In the genomic region with DNA sequence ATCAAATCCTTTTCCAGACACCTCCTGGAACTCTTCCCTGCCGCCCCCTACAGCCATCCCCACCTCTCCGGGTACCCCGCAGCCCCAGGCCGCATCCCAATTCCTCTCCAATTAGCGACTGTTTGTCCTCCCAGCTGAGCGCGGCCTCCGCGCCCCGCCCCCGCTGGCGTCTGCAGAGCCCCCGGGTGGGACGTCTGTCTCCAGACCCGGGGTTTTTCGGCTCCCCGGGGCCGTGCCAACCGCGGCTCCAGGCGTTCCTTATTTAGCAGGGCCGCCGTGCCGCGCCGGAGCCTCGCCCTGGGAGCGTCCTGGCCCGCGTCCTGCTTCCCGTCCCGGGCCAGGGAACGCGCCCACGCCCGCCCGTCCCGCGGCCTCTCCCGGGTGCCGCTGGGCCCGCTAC, we compare ENCODE assay signal across 8 cellular contexts. TPM values are rescaled to one million over a fixed set of nuclear protein-coding genes. Genes with fewer than 3 reads are reported as not detected.
DNase-seq lines count a peak whose midpoint lies in the region; FAIRE-seq and TF ChIP-seq lines count a peak whose summit lies in the region.
"Not testable (repeated sequence)": the region's sequence is repeated elsewhere in the genome, so short reads cannot be mapped to it uniquely, and the experiment has no call there.

No MANE protein-coding gene starts in this region.

- no CpG with 5 or more reads among the region's 42 CpGs for WGBS in neuronal stem cell (ENCODE audit: extremely low coverage in 2 of 2, insufficient read length in 2 of 2, insufficient replicate concordance in 1 of 2), 2 donors

- H3K4me3 ChIP-seq in Jurkat, Clone E6-1 (ENCODE audit: low read length) = peak overlapping the region; percentile 46
- H3K4me3 ChIP-seq in endothelial cell of umbilical vein (replicated peaks in 1 of 3; ENCODE audit: insufficient read depth in 1 of 3, low read depth in 1 of 3, low read length in 3 of 3) (peak overlapping the region in 2 of 3 experiments; percentile 41 to 42), keratinocyte (ENCODE audit: control insufficient read depth in 2 of 3, extremely low read depth in 1 of 3, insufficient read depth in 2 of 3, low read depth in 1 of 3, low read length in 3 of 3) (peak overlapping the region; percentile 48 to 51 (median 49)), neuronal stem cell (ENCODE audit: low read length in 2 of 2) (peak overlapping the region; percentile 47 to 76), subcutaneous abdominal adipose tissue (ENCODE audit: low read depth in 1 of 5, low read length in 5 of 5) (peak overlapping the region; percentile 27 to 57 (median 42))

- not testable (repeated sequence) for H3K27me3 ChIP-seq in endothelial cell of umbilical vein (ENCODE audit: control insufficient read depth in 2 of 2, insufficient read depth in 2 of 2, low read length in 2 of 2); keratinocyte (ENCODE audit: control insufficient read depth, extremely low read depth, insufficient read depth, low read length); neuronal stem cell (ENCODE audit: control insufficient read depth in 3 of 3, insufficient read depth in 3 of 3, low read depth in 1 of 3, low read length in 3 of 3); subcutaneous abdominal adipose tissue (ENCODE audit: control insufficient read depth in 5 of 5, insufficient read depth in 4 of 5, low read length in 5 of 5)

- FAIRE-seq in endothelial cell of umbilical vein (lab: Jason Lieb, UNC); keratinocyte (lab: Jason Lieb, UNC): not testable (repeated sequence)

- H3K27ac ChIP-seq in C4-2B = peak overlapping the region; percentile 68
- not testable (repeated sequence) for H3K27ac ChIP-seq in endothelial cell of umbilical vein (ENCODE audit: insufficient read depth, low read depth, low read length); keratinocyte (ENCODE audit: control insufficient read depth, insufficient read depth, low read length); neuronal stem cell (replicated peaks; ENCODE audit: low read length); subcutaneous abdominal adipose tissue (ENCODE audit: low read depth, low read length)

- intact Hi-C loops in endothelial cell of umbilical vein (cut with micrococcal nuclease) = not testable (repeated sequence)

- not testable (repeated sequence) for H3K9ac ChIP-seq in endothelial cell of umbilical vein (replicated peaks; ENCODE audit: extremely low read depth, insufficient read depth, low read length); neuronal stem cell (ENCODE audit: low read depth, low read length, poor library complexity); subcutaneous abdominal adipose tissue (ENCODE audit: low read length in 5 of 5)
- peak overlapping the region; percentile 15 for H3K9ac ChIP-seq in keratinocyte (ENCODE audit: control insufficient read depth, extremely low read depth, insufficient read depth, low read length)

- POLR2A ChIA-PET in endothelial cell of umbilical vein (lab: Charles Lee) = not testable (repeated sequence)

- not testable (repeated sequence) for H3K4ac ChIP-seq in neuronal stem cell (ENCODE audit: low read length)

- not testable (repeated sequence) for TF ChIP-seq CTCF in C4-2B (conservative IDR thresholded peaks at IDR 0.05); endothelial cell of umbilical vein (IDR thresholded peaks at IDR 0.05; ENCODE audit: extremely low read depth in 1 of 2, insufficient read depth in 1 of 2, low read depth in 1 of 2, low read length in 2 of 2); keratinocyte (optimal IDR thresholded peaks at IDR 0.05 in 1 of 3, IDR thresholded peaks at IDR 0.05 in 1 of 3, conservative IDR thresholded peaks at IDR 0.05 in 1 of 3; ENCODE audit: extremely low read depth in 1 of 3, insufficient read depth in 2 of 3, low read length in 3 of 3)

- not testable (repeated sequence) for H3K4me1 ChIP-seq in endothelial cell of umbilical vein (ENCODE audit: control insufficient read depth, extremely low read depth, insufficient read depth, low read length); keratinocyte (ENCODE audit: control insufficient read depth, extremely low read depth, insufficient read depth, low read length); neuronal stem cell (ENCODE audit: control insufficient read depth in 2 of 2, insufficient read depth in 1 of 2, low read depth in 1 of 2, low read length in 2 of 2)
- H3K4me1 ChIP-seq in subcutaneous abdominal adipose tissue (ENCODE audit: control insufficient read depth in 5 of 5, insufficient read depth in 5 of 5, low read length in 5 of 5) = peaks cover 0 to 21% (median 13%) of the 10 kb centered on the region in 5 donors

- not testable (repeated sequence) for H2BK12ac ChIP-seq in neuronal stem cell (ENCODE audit: low read length)

- not testable (repeated sequence) for H4K91ac ChIP-seq in neuronal stem cell (ENCODE audit: low read depth, low read length, poor library complexity)

- H3K79me1 ChIP-seq in neuronal stem cell (ENCODE audit: low read depth, low read length) = not testable (repeated sequence)

- peak overlapping the region; percentile 64 for H3K4me3 Mint-ChIP-seq in T-helper 1 cell treated with Interleukin-12 subunit alpha and Interleukin-12 subunit beta and Interleukin-4 antibody, amounts not matched to agents 30 μg/mL and 1 μg/mL, for 36 hours
- H3K4me3 Mint-ChIP-seq in activated naive CD8-positive, alpha-beta T cell = peak overlapping the region; percentile 81

- not testable (repeated sequence) for H3K14ac ChIP-seq in neuronal stem cell (ENCODE audit: low read length)

- dilution Hi-C loops in endothelial cell of umbilical vein (cut with MboI; ENCODE audit: extremely low pct_ligation_motif_present, low sequenced_read_pairs); keratinocyte (cut with MboI; ENCODE audit: extremely low pct_ligation_motif_present, low sequenced_read_pairs): not testable (repeated sequence)

- not testable (repeated sequence) for H2AFZ ChIP-seq in endothelial cell of umbilical vein (ENCODE audit: low read depth, low read length); keratinocyte (ENCODE audit: control insufficient read depth, low read length); neuronal stem cell (ENCODE audit: low read length)

- H3K9me3 ChIP-seq in endothelial cell of umbilical vein (replicated peaks; ENCODE audit: control insufficient read depth, insufficient read depth, low read length); keratinocyte (ENCODE audit: control insufficient read depth, low read depth, low read length); neuronal stem cell (replicated peaks in 1 of 2; ENCODE audit: control insufficient read depth in 2 of 2, insufficient read depth in 1 of 2, low read depth in 1 of 2, low read length in 2 of 2); subcutaneous abdominal adipose tissue (ENCODE audit: control insufficient read depth in 5 of 5, low read length in 5 of 5): not testable (repeated sequence)

- H3K9me3 Mint-ChIP-seq in T-helper 1 cell treated with Interleukin-12 subunit alpha and Interleukin-12 subunit beta and Interleukin-4 antibody, amounts not matched to agents 30 μg/mL and 1 μg/mL, for 36 hours; activated naive CD8-positive, alpha-beta T cell (ENCODE audit: low read depth): not testable (repeated sequence)

- CTCF ChIA-PET in endothelial cell of umbilical vein (lab: Charles Lee) = not testable (repeated sequence)

- not testable (repeated sequence) for H4K8ac ChIP-seq in neuronal stem cell (ENCODE audit: low read depth, low read length)

- BruUV-seq in endothelial cell of umbilical vein (replicated peaks; lab: Mats Ljungman, UMichigan) = not testable (repeated sequence)

- not testable (repeated sequence) for DNase-seq in Jurkat, Clone E6-1 (ENCODE audit: low read depth, low spot score); endothelial cell of umbilical vein (ENCODE audit: low read depth, low spot score); keratinocyte (ENCODE audit: low read depth, low spot score); neuronal stem cell (ENCODE audit: low spot score)

- H2AK5ac ChIP-seq in neuronal stem cell (ENCODE audit: low read depth, low read length) = not testable (repeated sequence)

- H3K18ac ChIP-seq in neuronal stem cell (ENCODE audit: low read length) = not testable (repeated sequence)

- H2BK5ac ChIP-seq in neuronal stem cell (ENCODE audit: low read length) = not testable (repeated sequence)

- H4K20me1 ChIP-seq in endothelial cell of umbilical vein (replicated peaks; ENCODE audit: control insufficient read depth, extremely low read depth, insufficient read depth, low read length); keratinocyte (ENCODE audit: control insufficient read depth, extremely low read depth, insufficient read depth, low read length): not testable (repeated sequence)

- not testable (repeated sequence) for TF ChIP-seq POLR2A in endothelial cell of umbilical vein (IDR thresholded peaks at IDR 0.05; ENCODE audit: low read depth, low read length)

- not testable (repeated sequence) for H3K36me3 ChIP-seq in endothelial cell of umbilical vein (ENCODE audit: control insufficient read depth in 2 of 2, extremely low read depth in 1 of 2, insufficient read depth in 2 of 2, low read length in 2 of 2); keratinocyte (ENCODE audit: control insufficient read depth in 2 of 2, extremely low read depth in 1 of 2, insufficient read depth in 2 of 2, low read length in 2 of 2); neuronal stem cell (replicated peaks in 1 of 2; ENCODE audit: control insufficient read depth in 2 of 2, insufficient read depth in 2 of 2, low read length in 2 of 2); subcutaneous abdominal adipose tissue (ENCODE audit: control insufficient read depth in 5 of 5, insufficient read depth in 5 of 5, low read length in 5 of 5)

- H3K36me3 Mint-ChIP-seq in T-helper 1 cell treated with Interleukin-12 subunit alpha and Interleukin-12 subunit beta and Interleukin-4 antibody, amounts not matched to agents 30 μg/mL and 1 μg/mL, for 36 hours (ENCODE audit: low read depth); activated naive CD8-positive, alpha-beta T cell: not testable (repeated sequence)

- H3K4me2 ChIP-seq in endothelial cell of umbilical vein (ENCODE audit: insufficient read depth, low read length); keratinocyte (ENCODE audit: control insufficient read depth, extremely low read depth, insufficient read depth, low read depth, low read length): not testable (repeated sequence)
- peak overlapping the region; percentile 33 for H3K4me2 ChIP-seq in neuronal stem cell (ENCODE audit: insufficient read depth, low read length, poor library complexity, severe bottlenecking)

- H3K27ac Mint-ChIP-seq in T-helper 1 cell treated with Interleukin-12 subunit alpha and Interleukin-12 subunit beta and Interleukin-4 antibody, amounts not matched to agents 30 μg/mL and 1 μg/mL, for 36 hours; activated naive CD8-positive, alpha-beta T cell: not testable (repeated sequence)

- H3K79me2 ChIP-seq in endothelial cell of umbilical vein (ENCODE audit: control insufficient read depth, insufficient read depth, low read length) (peaks cover 16% of the 10 kb centered on the region), keratinocyte (ENCODE audit: control insufficient read depth, insufficient read depth, low read length) (peaks cover 12% of the 10 kb centered on the region)

- not testable (repeated sequence) for H2BK15ac ChIP-seq in neuronal stem cell (ENCODE audit: low read length)

- H3K23ac ChIP-seq in neuronal stem cell (ENCODE audit: low read depth, low read length, poor library complexity) = not testable (repeated sequence)

- H3K4me1 Mint-ChIP-seq in T-helper 1 cell treated with Interleukin-12 subunit alpha and Interleukin-12 subunit beta and Interleukin-4 antibody, amounts not matched to agents 30 μg/mL and 1 μg/mL, for 36 hours (ENCODE audit: low read depth); activated naive CD8-positive, alpha-beta T cell (ENCODE audit: low read depth): not testable (repeated sequence)

- not testable (repeated sequence) for H2BK120ac ChIP-seq in neuronal stem cell (ENCODE audit: low read depth, low read length)

- not testable (repeated sequence) for H3K27me3 Mint-ChIP-seq in T-helper 1 cell treated with Interleukin-12 subunit alpha and Interleukin-12 subunit beta and Interleukin-4 antibody, amounts not matched to agents 30 μg/mL and 1 μg/mL, for 36 hours (ENCODE audit: low read depth); activated naive CD8-positive, alpha-beta T cell

- H3K9me1 ChIP-seq in endothelial cell of umbilical vein (replicated peaks; ENCODE audit: control insufficient read depth, extremely low read depth, insufficient read depth, low read length); keratinocyte (ENCODE audit: control insufficient read depth, extremely low read depth, insufficient read depth, low read length): not testable (repeated sequence)

RNA-seq across cellular contexts. Expression of a gene that starts 0.6 kb away (rescaled TPM):
- polyA plus RNA-seq in Jurkat, Clone E6-1 (2012; ENCODE audit: insufficient read depth, insufficient read length) = 75.1 TPM
- total RNA-seq in endothelial cell of umbilical vein = 92.1 and 102 TPM in 2 replicates
- polyA plus RNA-seq in endothelial cell of umbilical vein (52.5 and 62.3 TPM in 2 replicates), keratinocyte (10.6 to 22.9 TPM (median 16.4 TPM) in 3 replicates)
- 20.5 and 29.6 TPM in 2 replicates for polyA plus RNA-seq in endothelial cell of umbilical vein (2011; cell fraction: cytosol; rRNA removed)
- 217 and 232 TPM in 2 replicates for polyA plus RNA-seq in endothelial cell of umbilical vein (2011; cell fraction: nucleus; rRNA removed)
- 29.5 and 54.6 TPM in 2 replicates for polyA plus RNA-seq in endothelial cell of umbilical vein (2012)
- polyA minus RNA-seq in endothelial cell of umbilical vein (44.6 and 60.3 TPM in 2 replicates), keratinocyte (39.6 to 62.5 TPM (median 40.9 TPM) in 3 replicates)
- 26.5 TPM for polyA minus RNA-seq in endothelial cell of umbilical vein (2011; cell fraction: cytosol; rRNA and poly(A)+ RNA removed)
- polyA minus RNA-seq in endothelial cell of umbilical vein (2011; cell fraction: nucleus; rRNA and poly(A)+ RNA removed) = 88.4 and 152 TPM in 2 replicates
- polyA plus RNA-seq in keratinocyte (2011; ENCODE audit: low read depth) = 11.0 TPM
- polyA plus RNA-seq in keratinocyte (2011; cell fraction: cytosol; rRNA removed) = 3.8 and 11.5 TPM in 2 replicates
- 104 and 139 TPM in 2 replicates for polyA plus RNA-seq in keratinocyte (2011; cell fraction: nucleus; rRNA removed)
- polyA plus RNA-seq in keratinocyte (2012; ENCODE audit: low replicate concordance) = 19.6 and 30.4 TPM in 2 replicates
- polyA minus RNA-seq in keratinocyte (2011; cell fraction: cytosol; rRNA and poly(A)+ RNA removed) = 57.4 TPM
- polyA minus RNA-seq in keratinocyte (2011; cell fraction: nucleus; rRNA and poly(A)+ RNA removed) = 139 and 161 TPM in 2 replicates
- 27.8 TPM for polyA plus RNA-seq in neuronal stem cell (2013, experiment 1 of 2)
- polyA plus RNA-seq in neuronal stem cell (2013, experiment 2 of 2) = 26.3 TPM

RNA-seq across cellular contexts. Expression of a gene that starts 13.4 kb away (rescaled TPM):
- 17.0 TPM for polyA plus RNA-seq in Jurkat, Clone E6-1 (2012; ENCODE audit: insufficient read depth, insufficient read length)
- total RNA-seq in endothelial cell of umbilical vein = 0.91 and 1.6 TPM in 2 replicates
- polyA plus RNA-seq in endothelial cell of umbilical vein (2.0 and 3.1 TPM in 2 replicates), keratinocyte (0.44 to 0.91 TPM (median 0.58 TPM) in 3 replicates)
- polyA plus RNA-seq in endothelial cell of umbilical vein (2011; cell fraction: cytosol; rRNA removed) = 1.1 and 1.8 TPM in 2 replicates
- 11.3 and 12.3 TPM in 2 replicates for polyA plus RNA-seq in endothelial cell of umbilical vein (2011; cell fraction: nucleus; rRNA removed)
- polyA plus RNA-seq in endothelial cell of umbilical vein (2012) = 0.82 and 1.3 TPM in 2 replicates
- polyA minus RNA-seq in endothelial cell of umbilical vein (1.3 and 1.8 TPM in 2 replicates), keratinocyte (0.23 to 0.77 TPM in 2 of 3 replicates, not detected in the other)
- 6.5 TPM for polyA minus RNA-seq in endothelial cell of umbilical vein (2011; cell fraction: cytosol; rRNA and poly(A)+ RNA removed)
- polyA minus RNA-seq in endothelial cell of umbilical vein (2011; cell fraction: nucleus; rRNA and poly(A)+ RNA removed) = 1.3 and 2.3 TPM in 2 replicates
- not detected for polyA plus RNA-seq in keratinocyte (2011; ENCODE audit: low read depth)
- polyA plus RNA-seq in keratinocyte (2011; cell fraction: cytosol; rRNA removed) = 0.21 and 0.70 TPM in 2 replicates
- polyA plus RNA-seq in keratinocyte (2011; cell fraction: nucleus; rRNA removed) = 1.0 and 2.2 TPM in 2 replicates
- polyA plus RNA-seq in keratinocyte (2012; ENCODE audit: low replicate concordance) = 0.83 and 1.5 TPM in 2 replicates
- polyA minus RNA-seq in keratinocyte (2011; cell fraction: cytosol; rRNA and poly(A)+ RNA removed) = not detected
- 0.74 and 1.2 TPM in 2 replicates for polyA minus RNA-seq in keratinocyte (2011; cell fraction: nucleus; rRNA and poly(A)+ RNA removed)
- polyA plus RNA-seq in neuronal stem cell (2013, experiment 1 of 2) = 4.2 TPM
- 3.9 TPM for polyA plus RNA-seq in neuronal stem cell (2013, experiment 2 of 2)

RNA-seq across cellular contexts. Expression of a gene that starts 20.5 kb away (rescaled TPM):
- 78.3 TPM for polyA plus RNA-seq in Jurkat, Clone E6-1 (2012; ENCODE audit: insufficient read depth, insufficient read length)
- 141 and 159 TPM in 2 replicates for total RNA-seq in endothelial cell of umbilical vein
- polyA plus RNA-seq in endothelial cell of umbilical vein (175 and 191 TPM in 2 replicates), keratinocyte (38.4 to 52.1 TPM (median 45.9 TPM) in 3 replicates)
- 135 and 165 TPM in 2 replicates for polyA plus RNA-seq in endothelial cell of umbilical vein (2011; cell fraction: cytosol; rRNA removed)
- 229 and 253 TPM in 2 replicates for polyA plus RNA-seq in endothelial cell of umbilical vein (2011; cell fraction: nucleus; rRNA removed)
- 99.6 and 120 TPM in 2 replicates for polyA plus RNA-seq in endothelial cell of umbilical vein (2012)
- polyA minus RNA-seq in endothelial cell of umbilical vein (121 and 138 TPM in 2 replicates), keratinocyte (54.2 to 122 TPM (median 60.8 TPM) in 3 replicates)
- polyA minus RNA-seq in endothelial cell of umbilical vein (2011; cell fraction: cytosol; rRNA and poly(A)+ RNA removed) = 49.9 TPM
- polyA minus RNA-seq in endothelial cell of umbilical vein (2011; cell fraction: nucleus; rRNA and poly(A)+ RNA removed) = 41.3 and 68.6 TPM in 2 replicates
- polyA plus RNA-seq in keratinocyte (2011; ENCODE audit: low read depth) = 28.3 TPM
- 37.3 and 68.2 TPM in 2 replicates for polyA plus RNA-seq in keratinocyte (2011; cell fraction: cytosol; rRNA removed)
- polyA plus RNA-seq in keratinocyte (2011; cell fraction: nucleus; rRNA removed) = 51.7 and 65.5 TPM in 2 replicates
- 41.9 and 72.5 TPM in 2 replicates for polyA plus RNA-seq in keratinocyte (2012; ENCODE audit: low replicate concordance)
- 96.1 TPM for polyA minus RNA-seq in keratinocyte (2011; cell fraction: cytosol; rRNA and poly(A)+ RNA removed)
- polyA minus RNA-seq in keratinocyte (2011; cell fraction: nucleus; rRNA and poly(A)+ RNA removed) = 35.2 and 37.6 TPM in 2 replicates
- 117 TPM for polyA plus RNA-seq in neuronal stem cell (2013, experiment 1 of 2)
- polyA plus RNA-seq in neuronal stem cell (2013, experiment 2 of 2) = 112 TPM
